3 cellular contexts compared by ENCODE assay signal in genomic region chr9:7354704-7355103, GRCh38.
"Had no signal": no experiment of that assay in that cellular context is flagged by ENCODE, and none has a peak within 500 bp of the region (broad histone marks: within the 10 kb centered on the region; RNA-seq: fewer than 3 reads in every experiment).

No MANE protein-coding gene starts in this region.

- DNase-seq: GDM1, GF-D8 had no signal

- ATAC-seq: GM12878 had no signal
